ENCODE assay signal across 2 cellular contexts in genomic region chr1:164602480-164603093, GRCh38.
A peak's percentile ranks its signal among the peaks of the same experiment; 100 is the strongest.
TF ChIP-seq lines count a peak whose summit lies in the region.

No MANE protein-coding gene starts in this region.

TF ChIP-seq in liver, 16 proteins besides CTCF, POLR2A, EP300 and RAD21:
- TF ChIP-seq JUND (IDR thresholded peaks at IDR 0.05) (no peak), HNF4A (conservative IDR thresholded peaks at IDR 0.05) (no peak), REST (IDR thresholded peaks at IDR 0.05) (peak; percentile 51), FOXA1 (IDR thresholded peaks at IDR 0.05) (no peak)

TF ChIP-seq in HepG2, 621 proteins besides CTCF, POLR2A, EP300 and RAD21:
- TF ChIP-seq IRX3 (CRISPR knock-in tag; IDR thresholded peaks at IDR 0.05; ENCODE audit: borderline replicate concordance, low read depth) (no peak), ZNF136 (CRISPR knock-in tag; IDR thresholded peaks at IDR 0.05; ENCODE audit: low read depth) (no peak), RFX3 (CRISPR knock-in tag; IDR thresholded peaks at IDR 0.05) (no peak), HIVEP1 (CRISPR knock-in tag; IDR thresholded peaks at IDR 0.05) (no peak), CHD4 (IDR thresholded peaks at IDR 0.05; ENCODE audit: borderline replicate concordance, low read length) (no peak), SALL1 (CRISPR knock-in tag; IDR thresholded peaks at IDR 0.05) (no peak), MTF2 (CRISPR knock-in tag; IDR thresholded peaks at IDR 0.05; ENCODE audit: borderline replicate concordance) (no peak), ZNF614 (CRISPR knock-in tag; IDR thresholded peaks at IDR 0.05; ENCODE audit: borderline replicate concordance) (no peak), ZNF878 (CRISPR knock-in tag; IDR thresholded peaks at IDR 0.05) (no peak), ASH2L (IDR thresholded peaks at IDR 0.05; ENCODE audit: insufficient read length, low read depth, low read length) (no peak), RNF2 (conservative IDR thresholded peaks at IDR 0.05; ENCODE audit: low read depth) (no peak), ZNF256 (CRISPR knock-in tag; conservative IDR thresholded peaks at IDR 0.05) (no peak), SRSF1 (optimal IDR thresholded peaks at IDR 0.05; ENCODE audit: low read depth, low read length) (no peak), ZNF468 (CRISPR knock-in tag; IDR thresholded peaks at IDR 0.05) (no peak), ZNF781 (CRISPR knock-in tag; IDR thresholded peaks at IDR 0.05; ENCODE audit: borderline replicate concordance, not compliant biosample characterization) (no peak)
TF ChIP-seq in HepG2: peak in this region for 0.
